In genomic region chr6:36958775-36959554, GRCh38 we compare ENCODE assay signal across 23 cellular contexts. TPM values are rescaled to one million over a fixed set of nuclear protein-coding genes. Genes with fewer than 3 reads are reported as not detected.
DNase-seq lines count a peak whose midpoint lies in the region; ATAC-seq, FAIRE-seq and TF ChIP-seq lines count a peak whose summit lies in the region.
"Had no signal": no experiment of that assay in that cellular context is flagged by ENCODE, and none has a peak within 500 bp of the region (broad histone marks: within the 10 kb centered on the region; RNA-seq: fewer than 3 reads in every experiment).

No MANE protein-coding gene starts in this region.

- WGBS in HepG2 (ENCODE audit: low lambda C conversion rate), result 67% methylated on average over 42 of the region's 44 CpGs
- WGBS in right lobe of liver (ENCODE audit: insufficient coverage, low coverage, low lambda C conversion rate, missing lambda C conversion rate), result 79% methylated on average over 10 of the region's 44 CpGs

- H4K20me1 ChIP-seq in HepG2 (ENCODE audit: insufficient read depth, low read length), result no peaks in the 10 kb centered on the region

- H3K27ac Mint-ChIP-seq in chondrocyte (ENCODE audit: unreplicated experiment), result no peak overlapping the region

- FAIRE-seq in HepG2 (lab: Jason Lieb, UNC), result no peak

- intact Hi-C loops in HepG2 (cut with micrococcal nuclease; ENCODE audit: unreplicated experiment), result no loop called here
- intact Hi-C loops in right lobe of liver (cut with DNase I), result no loop called here
- intact Hi-C loops in head of caudate nucleus (cut with DNase I), result no loop called here

- H3K27me3 Mint-ChIP-seq in chondrocyte (ENCODE audit: low read depth), result no peaks in the 10 kb centered on the region

- TF ChIP-seq CTCF in HepG2 (CRISPR knock-in tag; IDR thresholded peaks at IDR 0.05) (0 out of 2 replicates have a peak, but pooled peaks have one; percentile 20), right lobe of liver (IDR thresholded peaks at IDR 0.05) (no peak), chondrocyte (IDR thresholded peaks at IDR 0.05) (no peak)

- in situ Hi-C loops in HepG2 (cut with HindIII; ENCODE audit: extremely low pct_ligation_motif_present, low pct_unique_long_range_greater_than_20kb), result no loop called here

- peaks cover 8% of the 10 kb centered on the region; the same call in 1 of the 2 replicates for H3K4me1 ChIP-seq in HepG2 (ENCODE audit: insufficient read depth, low read length)
- H3K4me1 ChIP-seq in right lobe of liver, result no peaks in the 10 kb centered on the region

- ATAC-seq in HepG2, result no peak
- ATAC-seq in right lobe of liver, result no peak

- H3K9ac ChIP-seq in HepG2 (ENCODE audit: insufficient read depth, low read depth, low read length), result no peak overlapping the region

- no peak overlapping the region for H2AFZ ChIP-seq in HepG2 (ENCODE audit: low read length)

- no peak overlapping the region for H3K4me3 Mint-ChIP-seq in chondrocyte (ENCODE audit: unreplicated experiment)

- TF ChIP-seq RAD21 in HepG2 (CRISPR knock-in tag; IDR thresholded peaks at IDR 0.05), result no peak

- no TSS peak for BruUV-seq in HepG2 (replicated peaks; lab: Mats Ljungman, UMichigan)

- no peaks in the 10 kb centered on the region for H3K9me3 Mint-ChIP-seq in chondrocyte (ENCODE audit: low read depth)

- H3K36me3 ChIP-seq in HepG2 (replicated peaks in 1 of 2; ENCODE audit: control insufficient read depth in 1 of 2, insufficient read depth in 2 of 2, low read length in 2 of 2), result no peaks in the 10 kb centered on the region
- H3K36me3 ChIP-seq in right lobe of liver, result no peaks in the 10 kb centered on the region

- no peaks in the 10 kb centered on the region for H3K79me2 ChIP-seq in HepG2 (ENCODE audit: insufficient read depth, low read length)

- H3K36me3 Mint-ChIP-seq in chondrocyte (ENCODE audit: low read depth), result no peaks in the 10 kb centered on the region

- TF ChIP-seq POLR2A in HepG2 (IDR thresholded peaks at IDR 0.05; ENCODE audit: insufficient read depth in 1 of 2, low read depth in 2 of 2, low read length in 2 of 2), result no peak
- TF ChIP-seq POLR2A in right lobe of liver (IDR thresholded peaks at IDR 0.05), result no peak

- TF ChIP-seq EP300 in HepG2 (IDR thresholded peaks at IDR 0.05; ENCODE audit: low read depth in 2 of 2, low read length in 2 of 2), result no peak
- TF ChIP-seq EP300 in HepG2 (CRISPR knock-in tag; IDR thresholded peaks at IDR 0.05; ENCODE audit: borderline replicate concordance), result no peak

- H3K27me3 ChIP-seq in HepG2 (ENCODE audit: control insufficient read depth in 1 of 2, insufficient read depth in 2 of 2, low read length in 2 of 2) (peaks cover 15 to 54% of the 10 kb centered on the region in 2 experiments; a peak in 3 of 5 replicates), right lobe of liver (no peaks in the 10 kb centered on the region)

- DNase-seq in HepG2 (ENCODE audit: low spot score), result no peak
- no peak for DNase-seq in right lobe of liver
- peak; percentile 93 for DNase-seq in chondrocyte (ENCODE audit: low spot score)
- peak; percentile 55 for DNase-seq in mesenteric fat pad (ENCODE audit: low spot score)
- DNase-seq in germinal center (ENCODE audit: low spot score), result no peak
- DNase-seq in DMS53 (lab: John Stamatoyannopoulos, UW), result no peak
- no peak for DNase-seq in AG20443 (ENCODE audit: low spot score)
- no peak for DNase-seq in head of caudate nucleus
- DNase-seq: COR-L47, DMS153, EL, KG1, NCI-H1436, NCI-H2029, NCI-H2171 treated with DMSO at 0.1 percent for 48 hours, NCI-H446 treated with DMSO at 0.1 percent for 48 hours, NCI-H748 treated with DMSO at 0.1 percent for 48 hours, OCI-M1, SIG-M5 had no signal

- CTCF ChIA-PET in HepG2 (lab: Yijun Ruan, JAX; ENCODE audit: low intra/inter-chr PET ratio, low total read pairs), result no interaction called here

- H3K27ac ChIP-seq in HepG2 (ENCODE audit: extremely low read length, insufficient read depth, low read length) (no peak overlapping the region), right lobe of liver (no peak overlapping the region)
- H3K27ac ChIP-seq: C4-2B had no signal

- H3K9me3 ChIP-seq in HepG2 (ENCODE audit: low read length) (no peaks in the 10 kb centered on the region), right lobe of liver (no peaks in the 10 kb centered on the region)

- no peak overlapping the region for H3K4me2 ChIP-seq in HepG2 (ENCODE audit: low read depth, low read length)

- POLR2A ChIA-PET in HepG2 (lab: Yijun Ruan, JAX), result no interaction called here

- peaks cover 15% of the 10 kb centered on the region for H3K4me1 Mint-ChIP-seq in chondrocyte (ENCODE audit: low read depth)

- H3K4me3 ChIP-seq in HepG2 (replicated peaks in 1 of 3; ENCODE audit: insufficient read depth in 1 of 3, low read depth in 2 of 3, low read length in 3 of 3), result no peak overlapping the region
- H3K4me3 ChIP-seq in right lobe of liver, result no peak overlapping the region

RNA-seq across cellular contexts. Expression of gene PI16, which starts 4.4 kb away (rescaled TPM):
- total RNA-seq in HepG2 (2016; rRNA removed; fragmentation: Illumina TruSeq; extraction: Trizol) (not detected in 2 replicates), right lobe of liver (under 1 TPM in 2 of 6 experiments, not detected in 4; 0.11 to 0.42 TPM), chondrocyte (0.15 TPM in 1 of 3 replicates, not detected in the others), mesenteric fat pad (22.5 TPM)
- not detected in 2 replicates for total RNA-seq in HepG2 (2016; cell fraction: cytosol; rRNA removed; fragmentation: Illumina TruSeq; extraction: Trizol; ENCODE audit: low read depth)
- total RNA-seq in HepG2 (2016; cell fraction: insoluble cytoplasmic fraction; rRNA removed; fragmentation: Illumina TruSeq; extraction: Trizol), result not detected in 2 replicates
- not detected in 2 replicates for total RNA-seq in HepG2 (2016; cell fraction: membrane; rRNA removed; fragmentation: Illumina TruSeq; extraction: Trizol)
- not detected in 2 replicates for total RNA-seq in HepG2 (2016; cell fraction: nucleus; rRNA removed; fragmentation: Illumina TruSeq; extraction: Trizol)
- not detected in 2 replicates for polyA plus RNA-seq in HepG2 (2011; rRNA removed)
- not detected in 2 replicates for polyA plus RNA-seq in HepG2 (2011; cell fraction: cytosol; rRNA removed)
- not detected in 2 replicates for polyA plus RNA-seq in HepG2 (2011; cell fraction: nucleus; rRNA removed)
- not detected in 2 replicates for polyA plus RNA-seq in HepG2 (2012)
- polyA plus RNA-seq in HepG2 (2016; cell fraction: cytosol; fragmentation: Illumina TruSeq; extraction: Trizol; ENCODE audit: low read depth), result not detected in 2 replicates
- polyA plus RNA-seq in HepG2 (2016; cell fraction: insoluble cytoplasmic fraction; fragmentation: Illumina TruSeq; extraction: Trizol; ENCODE audit: low read depth), result not detected in 2 replicates
- not detected in 2 replicates for polyA plus RNA-seq in HepG2 (2016; cell fraction: membrane; fragmentation: Illumina TruSeq; extraction: Trizol; ENCODE audit: low read depth)
- polyA plus RNA-seq in HepG2 (2016; cell fraction: nucleus; fragmentation: Illumina TruSeq; extraction: Trizol; ENCODE audit: insufficient read depth, low read depth), result not detected in 2 replicates
- polyA minus RNA-seq in HepG2 (2011; rRNA and poly(A)+ RNA removed; ENCODE audit: low replicate concordance), result 0.33 TPM in 1 of 2 replicates, not detected in the other
- polyA minus RNA-seq in HepG2 (2011; cell fraction: cytosol; rRNA and poly(A)+ RNA removed), result not detected in 2 replicates
- polyA minus RNA-seq in HepG2 (2011; cell fraction: nucleus; rRNA and poly(A)+ RNA removed), result not detected in 2 replicates
- total RNA-seq: A673, M059J, RPMI7951 had no signal

RNA-seq across cellular contexts. Expression of gene MTCH1, which starts 27.0 kb away (rescaled TPM):
- total RNA-seq in HepG2 (2016; rRNA removed; fragmentation: Illumina TruSeq; extraction: Trizol), result 115 and 144 TPM in 2 replicates
- 53.5 and 64.3 TPM in 2 replicates for total RNA-seq in HepG2 (2016; cell fraction: cytosol; rRNA removed; fragmentation: Illumina TruSeq; extraction: Trizol; ENCODE audit: low read depth)
- 99.7 and 146 TPM in 2 replicates for total RNA-seq in HepG2 (2016; cell fraction: insoluble cytoplasmic fraction; rRNA removed; fragmentation: Illumina TruSeq; extraction: Trizol)
- total RNA-seq in HepG2 (2016; cell fraction: membrane; rRNA removed; fragmentation: Illumina TruSeq; extraction: Trizol), result 112 and 127 TPM in 2 replicates
- 129 and 139 TPM in 2 replicates for total RNA-seq in HepG2 (2016; cell fraction: nucleus; rRNA removed; fragmentation: Illumina TruSeq; extraction: Trizol)
- polyA plus RNA-seq in HepG2 (2011; rRNA removed), result 86.2 and 96.1 TPM in 2 replicates
- 84.5 and 90.6 TPM in 2 replicates for polyA plus RNA-seq in HepG2 (2011; cell fraction: cytosol; rRNA removed)
- 168 and 184 TPM in 2 replicates for polyA plus RNA-seq in HepG2 (2011; cell fraction: nucleus; rRNA removed)
- 90.8 and 127 TPM in 2 replicates for polyA plus RNA-seq in HepG2 (2012)
- 50.6 and 64.6 TPM in 2 replicates for polyA plus RNA-seq in HepG2 (2016; cell fraction: cytosol; fragmentation: Illumina TruSeq; extraction: Trizol; ENCODE audit: low read depth)
- 92.2 and 107 TPM in 2 replicates for polyA plus RNA-seq in HepG2 (2016; cell fraction: insoluble cytoplasmic fraction; fragmentation: Illumina TruSeq; extraction: Trizol; ENCODE audit: low read depth)
- polyA plus RNA-seq in HepG2 (2016; cell fraction: membrane; fragmentation: Illumina TruSeq; extraction: Trizol; ENCODE audit: low read depth), result 86.2 and 95.7 TPM in 2 replicates
- 185 and 196 TPM in 2 replicates for polyA plus RNA-seq in HepG2 (2016; cell fraction: nucleus; fragmentation: Illumina TruSeq; extraction: Trizol; ENCODE audit: insufficient read depth, low read depth)
- polyA minus RNA-seq in HepG2 (2011; rRNA and poly(A)+ RNA removed; ENCODE audit: low replicate concordance), result 134 and 163 TPM in 2 replicates
- polyA minus RNA-seq in HepG2 (2011; cell fraction: cytosol; rRNA and poly(A)+ RNA removed), result 32.2 and 36.3 TPM in 2 replicates
- polyA minus RNA-seq in HepG2 (2011; cell fraction: nucleus; rRNA and poly(A)+ RNA removed), result 109 and 138 TPM in 2 replicates
- 10 to 100 TPM; 56.3 to 73.7 (median 63.3) TPM for total RNA-seq in right lobe of liver
- 188 to 208 TPM (median 190 TPM) in 3 replicates for total RNA-seq in chondrocyte
- 169 TPM for total RNA-seq in mesenteric fat pad

RNA-seq across cellular contexts. Expression of gene FGD2, which starts 46.5 kb away (rescaled TPM):
- total RNA-seq in HepG2 (2016; rRNA removed; fragmentation: Illumina TruSeq; extraction: Trizol), result not detected in 2 replicates
- total RNA-seq in HepG2 (2016; cell fraction: cytosol; rRNA removed; fragmentation: Illumina TruSeq; extraction: Trizol; ENCODE audit: low read depth), result not detected in 2 replicates
- not detected in 2 replicates for total RNA-seq in HepG2 (2016; cell fraction: insoluble cytoplasmic fraction; rRNA removed; fragmentation: Illumina TruSeq; extraction: Trizol)
- total RNA-seq in HepG2 (2016; cell fraction: membrane; rRNA removed; fragmentation: Illumina TruSeq; extraction: Trizol), result not detected in 2 replicates
- total RNA-seq in HepG2 (2016; cell fraction: nucleus; rRNA removed; fragmentation: Illumina TruSeq; extraction: Trizol), result not detected in 2 replicates
- 0.03 TPM in 1 of 2 replicates, not detected in the other for polyA plus RNA-seq in HepG2 (2011; rRNA removed)
- polyA plus RNA-seq in HepG2 (2011; cell fraction: cytosol; rRNA removed), result not detected in 2 replicates
- 0.13 and 0.17 TPM in 2 replicates for polyA plus RNA-seq in HepG2 (2011; cell fraction: nucleus; rRNA removed)
- polyA plus RNA-seq in HepG2 (2012), result not detected in 2 replicates
- polyA plus RNA-seq in HepG2 (2016; cell fraction: cytosol; fragmentation: Illumina TruSeq; extraction: Trizol; ENCODE audit: low read depth), result not detected in 2 replicates
- not detected in 2 replicates for polyA plus RNA-seq in HepG2 (2016; cell fraction: insoluble cytoplasmic fraction; fragmentation: Illumina TruSeq; extraction: Trizol; ENCODE audit: low read depth)
- not detected in 2 replicates for polyA plus RNA-seq in HepG2 (2016; cell fraction: membrane; fragmentation: Illumina TruSeq; extraction: Trizol; ENCODE audit: low read depth)
- not detected in 2 replicates for polyA plus RNA-seq in HepG2 (2016; cell fraction: nucleus; fragmentation: Illumina TruSeq; extraction: Trizol; ENCODE audit: insufficient read depth, low read depth)
- polyA minus RNA-seq in HepG2 (2011; rRNA and poly(A)+ RNA removed; ENCODE audit: low replicate concordance), result not detected in 2 replicates
- not detected in 2 replicates for polyA minus RNA-seq in HepG2 (2011; cell fraction: cytosol; rRNA and poly(A)+ RNA removed)
- 0.25 TPM in 1 of 2 replicates, not detected in the other for polyA minus RNA-seq in HepG2 (2011; cell fraction: nucleus; rRNA and poly(A)+ RNA removed)
- 10 to 100 TPM in 2 of 6 experiments, 1 to 10 TPM in 4; 6.6 to 15.6 (median 9.6) TPM for total RNA-seq in right lobe of liver
- not detected in 3 replicates for total RNA-seq in chondrocyte
- total RNA-seq in mesenteric fat pad, result 32.6 TPM
- total RNA-seq: A673, M059J, RPMI7951 had no signal

Comparison
In these comparisons a context has a peak if more than half of its experiments do, and no peak if none do; other contexts are left out.
1. DNase-seq: peak in chondrocyte (single experiment) and mesenteric fat pad (single experiment); none in HepG2 (single experiment), right lobe of liver (0 of 3), germinal center (single experiment), DMS53 (single experiment), AG20443 (single experiment) and head of caudate nucleus (0 of 42).
2. RNA of gene PI16, which starts 4.4 kb away (total RNA-seq): 22.5 TPM in mesenteric fat pad (single experiment); 0.11 to 0.42 TPM in right lobe of liver, not detected in HepG2 and 0.15 TPM in chondrocyte; every median in the first group is over 10 times any median in the second.